Comparison of ENCODE assay signal across 17 cellular contexts in genomic region chr9:89983411-89983810, GRCh38.
DNase-seq lines count a peak whose midpoint lies in the region; ATAC-seq lines count a peak whose summit lies in the region.
"Had no signal": no experiment of that assay in that cellular context is flagged by ENCODE, and none has a peak within 500 bp of the region (broad histone marks: within the 10 kb centered on the region; RNA-seq: fewer than 3 reads in every experiment).

No MANE protein-coding gene starts in this region.

- no peak overlapping the region for H3K27ac Mint-ChIP-seq in T-helper 1 cell treated with Interleukin-12 subunit alpha and Interleukin-12 subunit beta and Interleukin-4 antibody, amounts not matched to agents 30 μg/mL and 1 μg/mL, for 36 hours
- H3K27ac Mint-ChIP-seq in activated naive CD8-positive, alpha-beta T cell treated with anti-CD3 and anti-CD28 coated beads, Interleukin-2, amount 50 U/mL, for 24 hours = peak overlapping the region; percentile 94
- H3K27ac Mint-ChIP-seq: stimulated activated naive B cell treated with anti-CD40 and anti-IgM and Interleukin-4, amounts not matched to agents 10 μg/mL and 1 μg/mL and 100 μg/mL, for 72 hours had no signal

- H3K4me3 Mint-ChIP-seq in activated T-cell treated with anti-CD3 and anti-CD28 coated beads, Interleukin-2, amount 50 U/mL, for 4 hours = peak overlapping the region; percentile 66
- H3K4me3 Mint-ChIP-seq in T-helper 1 cell treated with Interleukin-12 subunit alpha and Interleukin-12 subunit beta and Interleukin-4 antibody, amounts not matched to agents 30 μg/mL and 1 μg/mL, for 36 hours = peak overlapping the region; percentile 25
- H3K4me3 Mint-ChIP-seq in activated naive CD8-positive, alpha-beta T cell treated with anti-CD3 and anti-CD28 coated beads, Interleukin-2, amount 50 U/mL, for 24 hours = peak overlapping the region; percentile 45
- H3K4me3 Mint-ChIP-seq: naive B cell; stimulated activated naive B cell treated with anti-CD40 and anti-IgM and Interleukin-4, amounts not matched to agents 10 μg/mL and 1 μg/mL and 100 μg/mL, for 72 hours had no signal

- peaks cover 3% of the 10 kb centered on the region for H3K9me3 Mint-ChIP-seq in activated T-cell treated with anti-CD3 and anti-CD28 coated beads, Interleukin-2, amount 50 U/mL, for 4 hours
- peaks cover 10% of the 10 kb centered on the region for H3K9me3 Mint-ChIP-seq in T-helper 1 cell treated with Interleukin-12 subunit alpha and Interleukin-12 subunit beta and Interleukin-4 antibody, amounts not matched to agents 30 μg/mL and 1 μg/mL, for 36 hours
- H3K9me3 Mint-ChIP-seq in activated naive CD8-positive, alpha-beta T cell treated with anti-CD3 and anti-CD28 coated beads, Interleukin-2, amount 50 U/mL, for 24 hours = peaks cover 3% of the 10 kb centered on the region
- H3K9me3 Mint-ChIP-seq: naive B cell had no signal

- no peaks in the 10 kb centered on the region for H3K36me3 Mint-ChIP-seq in activated T-cell treated with anti-CD3 and anti-CD28 coated beads, Interleukin-2, amount 50 U/mL, for 4 hours (ENCODE audit: insufficient read depth)
- peaks cover 8% of the 10 kb centered on the region for H3K36me3 Mint-ChIP-seq in T-helper 1 cell treated with Interleukin-12 subunit alpha and Interleukin-12 subunit beta and Interleukin-4 antibody, amounts not matched to agents 30 μg/mL and 1 μg/mL, for 36 hours (ENCODE audit: low read depth)
- peaks cover 2% of the 10 kb centered on the region for H3K36me3 Mint-ChIP-seq in activated naive CD8-positive, alpha-beta T cell treated with anti-CD3 and anti-CD28 coated beads, Interleukin-2, amount 50 U/mL, for 24 hours (ENCODE audit: low read depth)
- H3K36me3 Mint-ChIP-seq: stimulated activated naive B cell treated with anti-CD40 and anti-IgM and Interleukin-4, amounts not matched to agents 10 μg/mL and 1 μg/mL and 100 μg/mL, for 72 hours had no signal

- H3K4me1 Mint-ChIP-seq in activated T-cell treated with anti-CD3 and anti-CD28 coated beads, Interleukin-2, amount 50 U/mL, for 4 hours (ENCODE audit: low read depth) = peaks cover 34% of the 10 kb centered on the region
- H3K4me1 Mint-ChIP-seq in T-helper 1 cell treated with Interleukin-12 subunit alpha and Interleukin-12 subunit beta and Interleukin-4 antibody, amounts not matched to agents 30 μg/mL and 1 μg/mL, for 36 hours (ENCODE audit: low read depth) = peaks cover 36% of the 10 kb centered on the region
- H3K4me1 Mint-ChIP-seq in activated naive CD8-positive, alpha-beta T cell treated with anti-CD3 and anti-CD28 coated beads, Interleukin-2, amount 50 U/mL, for 24 hours = peaks cover 47% of the 10 kb centered on the region

- peak; percentile 45 to 58 for ATAC-seq in activated T-cell treated with anti-CD3 and anti-CD28 coated beads, Interleukin-2, amount 50 U/mL, for 4 hours
- ATAC-seq in activated naive CD8-positive, alpha-beta T cell treated with anti-CD3 and anti-CD28 coated beads, Interleukin-2, amount 50 U/mL, for 24 hours = peak; percentile 31
- ATAC-seq in HG03442 (IDR thresholded peaks at IDR 0.05; ENCODE audit: unreplicated experiment) = no peak

- in situ Hi-C loops in KBM-7 (cut with MboI; ENCODE audit: low pct_unique_long_range_greater_than_20kb, low sequenced_read_pairs) = no loop called here

- no peak for DNase-seq in activated T-cell treated with anti-CD3 and anti-CD28 coated beads, Interleukin-2, amount 50 U/mL, for 4 hours
- no peak for DNase-seq in activated T-cell treated with anti-CD3 and anti-CD28 coated beads for 4 hours
- DNase-seq in activated naive CD8-positive, alpha-beta T cell treated with anti-CD3 and anti-CD28 coated beads, Interleukin-2, amount 50 U/mL, for 24 hours = no peak
- peak; percentile 34 for DNase-seq in putamen (ENCODE audit: low spot score)
- DNase-seq in mesenteric fat pad (ENCODE audit: low spot score) = no peak
- DNase-seq in KBM-7 = no peak
- DNase-seq: activated CD8-positive, alpha-beta memory T cell treated with anti-CD3 and anti-CD28 coated beads, Interleukin-2, amount 50 U/mL, for 48 hours; Calu3; foreskin fibroblast; mesenchymal stem cell; naive B cell; NCI-H2171 treated with DMSO at 0.1 percent for 48 hours; NCI-H524 treated with DMSO at 0.1 percent for 48 hours; stimulated activated CD4-positive, alpha-beta T cell treated with anti-CD3 and anti-CD28 coated beads, Interleukin-2, amount 100 ng/mL, for 48 hours; stimulated activated naive B cell treated with anti-CD40 and anti-IgM and Interleukin-4, amounts not matched to agents 10 μg/mL and 1 μg/mL and 100 μg/mL, for 72 hours had no signal

- H3K27me3 Mint-ChIP-seq in activated T-cell treated with anti-CD3 and anti-CD28 coated beads, Interleukin-2, amount 50 U/mL, for 4 hours (ENCODE audit: low read depth) = peaks cover 11% of the 10 kb centered on the region
- peaks cover 10% of the 10 kb centered on the region for H3K27me3 Mint-ChIP-seq in T-helper 1 cell treated with Interleukin-12 subunit alpha and Interleukin-12 subunit beta and Interleukin-4 antibody, amounts not matched to agents 30 μg/mL and 1 μg/mL, for 36 hours (ENCODE audit: low read depth)
- peaks cover 27% of the 10 kb centered on the region for H3K27me3 Mint-ChIP-seq in activated naive CD8-positive, alpha-beta T cell treated with anti-CD3 and anti-CD28 coated beads, Interleukin-2, amount 50 U/mL, for 24 hours
